In the genomic region with DNA sequence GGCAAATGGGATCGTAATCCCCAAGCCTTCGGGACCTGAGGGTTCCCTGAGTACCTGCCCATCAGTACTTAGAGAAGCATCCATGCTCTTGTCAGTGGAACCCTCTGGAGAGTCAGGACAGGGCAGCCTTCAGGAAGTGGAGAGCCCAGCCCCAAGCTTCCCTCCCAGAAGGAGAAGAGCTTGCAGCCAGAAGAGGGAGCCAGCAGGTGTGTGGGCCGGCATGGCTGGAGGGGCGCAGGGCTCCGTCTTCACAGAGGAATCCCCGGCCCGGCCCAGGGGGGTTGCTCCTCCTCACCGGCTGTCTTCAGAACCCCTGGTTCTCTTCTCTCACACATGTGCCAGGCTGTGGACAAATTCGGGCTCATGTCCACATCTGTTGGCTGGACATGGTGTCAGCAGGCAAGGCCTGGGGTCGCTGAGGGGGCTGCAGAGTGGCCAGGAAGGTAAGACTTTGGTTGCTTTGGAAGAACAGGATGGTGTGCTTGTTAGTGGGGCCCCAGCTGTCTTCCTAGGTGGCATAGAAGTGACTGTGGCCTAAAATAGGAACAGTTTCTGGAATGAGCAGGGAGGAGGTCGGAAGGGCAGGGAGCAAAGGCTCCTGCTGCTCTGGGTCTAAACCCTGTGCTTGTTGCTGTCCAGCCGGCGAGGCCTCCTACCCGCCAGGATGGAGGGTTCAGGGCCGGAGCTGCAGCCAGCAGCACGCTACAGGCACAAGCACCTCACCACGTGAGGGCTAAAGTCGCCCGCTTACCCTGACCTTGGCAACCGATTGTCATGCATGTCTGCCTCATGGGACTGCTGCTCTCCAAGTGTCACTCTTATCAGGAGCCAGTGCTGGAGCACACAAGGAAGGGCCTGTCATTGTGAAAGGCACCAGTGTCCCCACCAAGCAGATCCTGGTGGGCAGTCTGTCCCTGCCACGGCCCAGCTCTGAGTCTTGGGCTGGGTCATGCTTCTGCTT, we compare ENCODE assay signal across 11 cellular contexts. TPM values are rescaled to one million over a fixed set of nuclear protein-coding genes. Genes with fewer than 3 reads are reported as not detected.
DNase-seq lines count a peak whose midpoint lies in the region; ATAC-seq and TF ChIP-seq lines count a peak whose summit lies in the region.
"Had no signal": no experiment of that assay in that cellular context is flagged by ENCODE, and none has a peak within 500 bp of the region (broad histone marks: within the 10 kb centered on the region; RNA-seq: fewer than 3 reads in every experiment).

No MANE protein-coding gene starts in this region.

- DNase-seq in AG10803 (ENCODE audit: low read depth) (no peak), dermis blood vessel endothelial cell (peak; percentile 7), mucosa of descending colon (no peak), posterior vena cava (ENCODE audit: low spot score) (no peak)
- DNase-seq in activated CD4-positive, alpha-beta T cell treated with anti-CD3 and anti-CD28 coated beads for 4 hours: no peak
- DNase-seq: activated CD8-positive, alpha-beta memory T cell treated with anti-CD3 and anti-CD28 coated beads, Interleukin-2, amount 50 U/mL, for 48 hours; NCI-H226 had no signal

- ATAC-seq in HG02943 (IDR thresholded peaks at IDR 0.05; ENCODE audit: low read depth, unreplicated experiment) (peak; percentile 21), mucosa of descending colon (peak; percentile 7), HG02763 (IDR thresholded peaks at IDR 0.05; ENCODE audit: unreplicated experiment) (no peak), GM19395 (IDR thresholded peaks at IDR 0.05; ENCODE audit: unreplicated experiment) (no peak)

- no peaks in the 10 kb centered on the region for H3K9me3 ChIP-seq in mucosa of descending colon

- intact Hi-C loops in mucosa of descending colon (cut with DNase I, micrococcal nuclease) (no loop called here), posterior vena cava (cut with DNase I) (no loop called here)

- no peaks in the 10 kb centered on the region for H3K36me3 ChIP-seq in mucosa of descending colon (ENCODE audit: low read depth)

- TF ChIP-seq CTCF in AG10803 (conservative IDR thresholded peaks at IDR 0.05; ENCODE audit: low read length) (peak; percentile 15), mucosa of descending colon (IDR thresholded peaks at IDR 0.05) (no peak)

- no peaks in the 10 kb centered on the region for H3K4me1 ChIP-seq in mucosa of descending colon (ENCODE audit: low read depth)

- H3K4me3 ChIP-seq in AG10803 (ENCODE audit: low read length) (no peak overlapping the region), mucosa of descending colon (no peak overlapping the region)
- H3K4me3 ChIP-seq: coronary artery had no signal

RNA-seq across cellular contexts. Expression of a gene that starts 58.7 kb away (rescaled TPM):
- total RNA-seq in dermis blood vessel endothelial cell (23.3 and 31.7 TPM in 2 replicates), mucosa of descending colon (100 to 1,000 TPM in 1 of 3 donors, 10 to 100 TPM in 2; 75.2 to 101 (median 85.3) TPM), posterior vena cava (10 to 100 TPM; 41.5 to 44.7 TPM)

Comparison
In these comparisons a context has a peak if more than half of its experiments do, and no peak if none do; other contexts are left out.
1. ATAC-seq: peak in HG02943 (single experiment) and mucosa of descending colon (single experiment); none in HG02763 (single experiment) and GM19395 (single experiment).